ENCODE assay signal across 8 cellular contexts in the genomic region with DNA sequence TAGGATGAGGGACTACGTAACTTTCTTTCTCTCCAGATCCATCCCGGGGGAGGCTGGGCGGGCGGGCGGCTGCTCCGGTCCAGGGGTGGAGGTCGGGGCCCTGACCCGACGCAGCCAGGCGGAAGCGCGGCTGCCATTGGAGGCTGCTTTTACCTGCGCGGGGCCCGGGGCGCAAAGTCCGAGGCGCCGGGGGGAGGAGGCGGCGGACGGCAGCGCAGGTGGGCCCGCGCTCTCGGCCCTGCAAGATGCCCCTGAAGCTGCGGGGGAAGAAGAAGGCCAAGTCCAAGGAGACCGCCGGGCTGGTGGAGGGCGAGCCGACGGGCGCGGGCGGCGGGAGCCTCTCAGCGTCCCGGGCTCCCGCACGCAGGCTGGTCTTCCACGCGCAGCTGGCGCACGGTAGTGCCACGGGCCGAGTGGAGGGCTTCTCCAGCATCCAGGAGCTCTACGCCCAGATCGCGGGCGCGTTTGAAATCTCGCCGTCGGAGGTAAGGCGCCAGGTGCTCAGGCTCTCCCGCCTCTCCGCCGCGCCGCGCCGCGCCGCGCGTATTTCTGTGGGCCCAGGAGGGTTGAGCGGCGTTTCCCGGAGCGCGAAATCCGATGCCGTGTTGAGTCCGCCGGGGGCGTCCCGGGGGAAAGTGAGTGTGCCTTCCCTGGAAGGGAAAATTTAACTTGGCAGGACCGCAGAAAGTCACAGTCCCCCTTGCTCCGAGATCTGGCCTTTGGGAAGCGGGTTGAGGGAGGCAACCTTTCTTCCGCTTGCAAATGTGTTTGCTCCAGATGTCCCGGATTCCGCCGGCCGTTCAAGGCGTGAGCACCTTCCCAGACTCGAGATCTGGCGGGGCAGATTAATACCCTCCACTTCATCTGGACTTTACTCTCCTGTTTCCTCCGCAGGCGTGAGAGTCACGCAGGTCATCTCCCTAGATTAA. TPM values are rescaled to one million over a fixed set of nuclear protein-coding genes. Genes with fewer than 3 reads are reported as not detected.
DNase-seq lines count a peak whose midpoint lies in the region; ATAC-seq and TF ChIP-seq lines count a peak whose summit lies in the region.

A gene with protein sequence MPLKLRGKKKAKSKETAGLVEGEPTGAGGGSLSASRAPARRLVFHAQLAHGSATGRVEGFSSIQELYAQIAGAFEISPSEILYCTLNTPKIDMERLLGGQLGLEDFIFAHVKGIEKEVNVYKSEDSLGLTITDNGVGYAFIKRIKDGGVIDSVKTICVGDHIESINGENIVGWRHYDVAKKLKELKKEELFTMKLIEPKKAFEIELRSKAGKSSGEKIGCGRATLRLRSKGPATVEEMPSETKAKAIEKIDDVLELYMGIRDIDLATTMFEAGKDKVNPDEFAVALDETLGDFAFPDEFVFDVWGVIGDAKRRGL (plus strand): TSS at position 117 of the 929 bp plus-strand sequence. CDS start 129 bp downstream, at position 246.

- H3K27me3 ChIP-seq in Caco-2 (replicated peaks; ENCODE audit: control insufficient read depth, insufficient read depth, low read length) = no peaks in the 10 kb centered on the region
- H3K27me3 ChIP-seq in left ventricle myocardium inferior (ENCODE audit: low read depth) = no peaks in the 10 kb centered on the region
- no peaks in the 10 kb centered on the region for H3K27me3 ChIP-seq in psoas muscle (ENCODE audit: insufficient read depth in 3 of 3, low read length in 2 of 3)

- POLR2A ChIA-PET in Caco-2 (lab: Charles Lee) = interaction anchor here (3.5 kb wide), 1 partner anchor 41 kb away, joined by 15 read pairs; the partner anchor contains the start of gene DNAJB4

- no TSS peak for BruUV-seq in Caco-2 (replicated peaks; lab: Mats Ljungman, UMichigan)

- peak; percentile 58 to 62 for DNase-seq in Caco-2
- DNase-seq in activated naive CD4-positive, alpha-beta T cell treated with Interleukin-2 at 50 U/mL for 16 hours = peak; percentile 16
- DNase-seq in left ventricle myocardium inferior = peak; percentile 23
- DNase-seq in psoas muscle = peak; percentile 49 to 73
- no peak for DNase-seq in stimulated activated naive CD4-positive, alpha-beta T cell treated with Interleukin-2 at 50 U/mL for 16 hours (lab: John Stamatoyannopoulos, UW)
- no peak for DNase-seq in NCI-H345 (lab: John Stamatoyannopoulos, UW)

- intact Hi-C loops in Caco-2 (cut with micrococcal nuclease; ENCODE audit: unreplicated experiment) (loop anchor here (1.0 to 5.0 kb wide), 3 partner anchors 42 to 69 kb away; partner anchors contain the start of genes DNAJB4 and FUBP1), left ventricle myocardium inferior (cut with micrococcal nuclease) (no loop called here), psoas muscle (cut with DNase I) (loop anchor here (2.0 to 5.0 kb wide), 3 partner anchors 34 to 67 kb away; partner anchors contain the start of gene FUBP1 (in 1 of the 2))

- CTCF ChIA-PET in Caco-2 (lab: Charles Lee) = no interaction called here

- H3K27ac ChIP-seq in left ventricle myocardium inferior (replicated peaks) (peak within 1 kb of the TSS; percentile 80), psoas muscle (peak within 1 kb of the TSS; percentile 77)

- peak within 1 kb of the TSS; percentile 77 for H3K4me3 Mint-ChIP-seq in Caco-2 (ENCODE audit: unreplicated experiment)

- peaks cover 7% of the 10 kb centered on the region for H3K4me1 Mint-ChIP-seq in Caco-2 (ENCODE audit: low read depth, unreplicated experiment)

- no peaks in the 10 kb centered on the region for H3K9me3 ChIP-seq in Caco-2
- H3K9me3 ChIP-seq in left ventricle myocardium inferior (replicated peaks) = no peaks in the 10 kb centered on the region
- H3K9me3 ChIP-seq in psoas muscle = no peaks in the 10 kb centered on the region

- H3K4me1 ChIP-seq in Caco-2 (0 out of 2 replicates have a peak, but pooled peaks cover 3% of the 10 kb centered on the region), left ventricle myocardium inferior (peaks cover 47% of the 10 kb centered on the region), psoas muscle (peaks cover 22% of the 10 kb centered on the region)

- peak within 1 kb of the TSS; percentile 70 for H3K27ac Mint-ChIP-seq in Caco-2 (ENCODE audit: unreplicated experiment)

- H3K9me3 Mint-ChIP-seq in Caco-2 (ENCODE audit: unreplicated experiment) = no peaks in the 10 kb centered on the region

- TF ChIP-seq CTCF in Caco-2 (IDR thresholded peaks at IDR 0.05; ENCODE audit: insufficient read depth in 1 of 2, low read depth in 1 of 2, low read length in 1 of 2, severe bottlenecking in 1 of 2, unreplicated experiment in 1 of 2) = peak in 1 of 2 experiments; percentile 6
- no peak for TF ChIP-seq CTCF in left ventricle myocardium inferior (IDR thresholded peaks at IDR 0.05; ENCODE audit: borderline replicate concordance)
- no peak for TF ChIP-seq CTCF in psoas muscle (IDR thresholded peaks at IDR 0.05)

- H3K4me3 ChIP-seq in Caco-2 (ENCODE audit: low read depth, low read length) (peak within 1 kb of the TSS; percentile 82), left ventricle myocardium inferior (peak within 1 kb of the TSS; percentile 92), psoas muscle (peak within 1 kb of the TSS; percentile 79)

- no peaks in the 10 kb centered on the region for H3K27me3 Mint-ChIP-seq in Caco-2 (ENCODE audit: insufficient read depth, unreplicated experiment)

- peak; percentile 60 for ATAC-seq in HG03354 (IDR thresholded peaks at IDR 0.05; ENCODE audit: poor library complexity, severe bottlenecking, unreplicated experiment)
- peak; percentile 78 to 86 (median 82) for ATAC-seq in psoas muscle
- ATAC-seq in HG02852 (IDR thresholded peaks at IDR 0.05; ENCODE audit: unreplicated experiment) = no peak

- no peaks in the 10 kb centered on the region for H3K36me3 Mint-ChIP-seq in Caco-2 (ENCODE audit: insufficient read depth, unreplicated experiment)

- WGBS in psoas muscle, 3 donors = 6 to 11% (median 10%) methylated on average over 80 to 91 of the region's 91 CpGs

- no peaks in the 10 kb centered on the region for H3K36me3 ChIP-seq in Caco-2 (ENCODE audit: control insufficient read depth, insufficient read depth, low read length)
- no peaks in the 10 kb centered on the region for H3K36me3 ChIP-seq in left ventricle myocardium inferior
- H3K36me3 ChIP-seq in psoas muscle (ENCODE audit: insufficient read depth in 1 of 2, low read depth in 1 of 2) = no peaks in the 10 kb centered on the region

RNA-seq across cellular contexts. Expression of the gene that starts here (rescaled TPM):
- total RNA-seq in Caco-2 (2022) (4.3 and 4.4 TPM in 2 replicates), left ventricle myocardium inferior (2.5 TPM), psoas muscle (1 to 10 TPM; 1.2 to 1.6 (median 1.4) TPM)
- polyA plus RNA-seq in psoas muscle = 1 to 10 TPM in 1 of 3 donors, under 1 TPM in 2; 0.68 to 1.0 (median 0.72) TPM

Comparison
In these comparisons a context has a peak if more than half of its experiments do, and no peak if none do; other contexts are left out.
1. DNase-seq: peak in Caco-2 (2 of 2), activated naive CD4-positive, alpha-beta T cell treated with Interleukin-2 at 50 U/mL for 16 hours (single experiment), left ventricle myocardium inferior (single experiment) and psoas muscle (2 of 2); none in stimulated activated naive CD4-positive, alpha-beta T cell treated with Interleukin-2 at 50 U/mL for 16 hours (single experiment) and NCI-H345 (single experiment).
2. Peak in every context shown above with its lines, with median percentiles within 50 percentile points of each other: H3K4me3 ChIP-seq.